Comparison of ENCODE assay signal across 2 cellular contexts in the genomic region with DNA sequence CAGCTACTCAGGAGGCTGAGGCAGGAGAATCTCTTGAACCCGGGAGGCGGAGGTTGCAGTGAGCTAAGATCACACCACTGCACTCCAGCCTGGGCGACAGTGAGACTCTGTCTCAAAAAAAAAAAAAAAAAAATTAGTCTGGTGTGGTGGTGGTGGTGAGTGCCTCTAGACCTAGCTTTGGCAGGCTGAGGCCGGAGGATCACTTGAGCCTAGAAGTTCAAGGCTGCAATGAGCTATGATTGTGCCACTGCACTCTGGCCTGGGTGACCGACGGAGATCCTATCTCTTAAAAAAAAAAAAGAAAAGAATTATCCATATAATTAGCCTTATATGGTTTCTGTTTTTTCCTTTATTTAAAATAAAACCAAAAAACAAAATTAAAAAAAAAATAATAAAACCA.
TF ChIP-seq lines count a peak whose summit lies in the region.

No MANE protein-coding gene starts in this region.

TF ChIP-seq in HEK293, 187 proteins besides CTCF, POLR2A, EP300 and RAD21:
- TF ChIP-seq, protein P1, sequence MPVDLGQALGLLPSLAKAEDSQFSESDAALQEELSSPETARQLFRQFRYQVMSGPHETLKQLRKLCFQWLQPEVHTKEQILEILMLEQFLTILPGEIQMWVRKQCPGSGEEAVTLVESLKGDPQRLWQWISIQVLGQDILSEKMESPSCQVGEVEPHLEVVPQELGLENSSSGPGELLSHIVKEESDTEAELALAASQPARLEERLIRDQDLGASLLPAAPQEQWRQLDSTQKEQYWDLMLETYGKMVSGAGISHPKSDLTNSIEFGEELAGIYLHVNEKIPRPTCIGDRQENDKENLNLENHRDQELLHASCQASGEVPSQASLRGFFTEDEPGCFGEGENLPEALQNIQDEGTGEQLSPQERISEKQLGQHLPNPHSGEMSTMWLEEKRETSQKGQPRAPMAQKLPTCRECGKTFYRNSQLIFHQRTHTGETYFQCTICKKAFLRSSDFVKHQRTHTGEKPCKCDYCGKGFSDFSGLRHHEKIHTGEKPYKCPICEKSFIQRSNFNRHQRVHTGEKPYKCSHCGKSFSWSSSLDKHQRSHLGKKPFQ (tag by site-specific recombination; IDR thresholded peaks at IDR 0.05), result 0 out of 2 replicates have a peak, but pooled peaks have one; percentile 19

TF ChIP-seq in HepG2, 621 proteins besides CTCF, POLR2A, EP300 and RAD21:
- TF ChIP-seq ZFP90 (CRISPR knock-in tag; IDR thresholded peaks at IDR 0.05; ENCODE audit: borderline replicate concordance), result peak; percentile 57; the same call in 1 of the 2 replicates
